Comparison of ENCODE assay signal across 1 cellular context in genomic region chr1:3673381-3674099, GRCh38.
A peak's percentile ranks its signal among the peaks of the same experiment; 100 is the strongest.
TF ChIP-seq lines count a peak whose summit lies in the region.

No MANE protein-coding gene starts in this region.

TF ChIP-seq in HepG2, 621 proteins besides CTCF, POLR2A, EP300 and RAD21:
- TF ChIP-seq JDP2 (CRISPR knock-in tag; IDR thresholded peaks at IDR 0.05; ENCODE audit: borderline replicate concordance) (no peak), ETV5 (CRISPR knock-in tag; IDR thresholded peaks at IDR 0.05; ENCODE audit: borderline replicate concordance) (no peak), ZNF768 (CRISPR knock-in tag; IDR thresholded peaks at IDR 0.05) (peak; percentile 88)
TF ChIP-seq in HepG2: peak in this region for 1.
